11 cellular contexts compared by ENCODE assay signal in genomic region chr7:88184848-88185304, GRCh38. TPM values are rescaled to one million over a fixed set of nuclear protein-coding genes. Genes with fewer than 3 reads are reported as not detected.
DNase-seq lines count a peak whose midpoint lies in the region; ATAC-seq and TF ChIP-seq lines count a peak whose summit lies in the region.
"Had no signal": no experiment of that assay in that cellular context is flagged by ENCODE, and none has a peak within 500 bp of the region (broad histone marks: within the 10 kb centered on the region; RNA-seq: fewer than 3 reads in every experiment).

No MANE protein-coding gene starts in this region.

- H3K27ac ChIP-seq in foreskin keratinocyte, result peak overlapping the region; percentile 4
- H3K27ac ChIP-seq: cardiac muscle cell had no signal

- TF ChIP-seq CTCF in foreskin keratinocyte (conservative IDR thresholded peaks at IDR 0.05) (no peak), BE2C (IDR thresholded peaks at IDR 0.05; ENCODE audit: low read depth, low read length) (no peak)

- H3K9me3 ChIP-seq in BE2C, result no peaks in the 10 kb centered on the region

- no peaks in the 10 kb centered on the region for H3K27me3 ChIP-seq in foreskin keratinocyte
- H3K27me3 ChIP-seq in BE2C, result no peaks in the 10 kb centered on the region
- H3K27me3 ChIP-seq: cardiac muscle cell had no signal

- H3K4me3 ChIP-seq in BE2C (ENCODE audit: low read depth, low read length), result no peak overlapping the region
- H3K4me3 ChIP-seq: cardiac muscle cell had no signal

- DNase-seq in RPMI7951 (ENCODE audit: low read depth) (peak; percentile 88), foreskin keratinocyte (peak; percentile 79 to 90), GF-D8 (lab: John Stamatoyannopoulos, UW) (no peak), LoVo (ENCODE audit: low spot score) (no peak), BE2C (no peak), NCI-H187 treated with DMSO at 0.1 percent for 48 hours (lab: John Stamatoyannopoulos, UW) (no peak)
- DNase-seq: left cardiac atrium, T-helper 9 cell had no signal

- ATAC-seq in GM18511 (IDR thresholded peaks at IDR 0.05; ENCODE audit: unreplicated experiment) (peak; percentile 55), HG02623 (IDR thresholded peaks at IDR 0.05; ENCODE audit: unreplicated experiment) (peak; percentile 68), foreskin keratinocyte (peak; percentile 97)

- H3K4me1 ChIP-seq in foreskin keratinocyte (peaks cover 15% of the 10 kb centered on the region), BE2C (no peaks in the 10 kb centered on the region)

- no peaks in the 10 kb centered on the region; the same call in 1 of the 2 replicates for H3K36me3 ChIP-seq in BE2C
- H3K36me3 ChIP-seq: cardiac muscle cell had no signal

RNA-seq across cellular contexts. Expression of gene SRI, which starts 35.0 kb away (rescaled TPM):
- total RNA-seq in RPMI7951 (2014; rRNA removed; shearing (Covaris generic)), result 165 and 176 TPM in 2 replicates
- total RNA-seq in foreskin keratinocyte, result 158 and 162 TPM in 2 replicates
- polyA plus RNA-seq in foreskin keratinocyte, result 211 and 231 TPM in 2 replicates
- 96.4 TPM for polyA plus RNA-seq in BE2C (2012; ENCODE audit: insufficient read depth, insufficient read length, low read depth)

Comparison
In these comparisons a context has a peak if more than half of its experiments do, and no peak if none do; other contexts are left out.
1. DNase-seq: peak in RPMI7951 (single experiment) and foreskin keratinocyte (2 of 2); none in GF-D8 (single experiment), LoVo (single experiment), BE2C (single experiment) and NCI-H187 treated with DMSO at 0.1 percent for 48 hours (single experiment).
2. Peak in every context shown above with its lines, with median percentiles within 50 percentile points of each other: ATAC-seq.